22 cellular contexts compared by ENCODE assay signal in the genomic region with DNA sequence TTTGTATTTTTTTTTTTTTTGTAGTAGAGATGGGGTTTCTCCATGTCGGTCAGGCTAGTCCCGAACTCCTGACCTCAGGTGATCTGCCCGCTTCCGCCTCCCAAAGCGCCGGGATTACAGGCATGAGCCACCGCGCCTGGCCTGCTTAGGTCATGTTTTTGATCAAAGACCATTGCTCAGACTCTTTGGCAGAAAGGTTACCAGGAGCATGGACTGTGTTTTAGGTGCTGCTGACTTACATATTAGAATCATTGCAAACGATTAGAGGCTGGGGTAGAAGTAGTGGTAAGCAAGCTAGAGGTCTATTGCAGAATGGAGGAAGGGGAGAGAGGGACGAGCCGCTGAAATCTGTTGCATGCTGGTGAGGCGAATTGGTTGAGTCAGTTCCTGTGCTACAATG.
"Had no signal": no experiment of that assay in that cellular context is flagged by ENCODE, and none has a peak within 500 bp of the region (broad histone marks: within the 10 kb centered on the region; RNA-seq: fewer than 3 reads in every experiment).

No MANE protein-coding gene starts in this region.

- H3K27me3 Mint-ChIP-seq: activated naive CD8-positive, alpha-beta T cell; activated T-cell treated with anti-CD3 and anti-CD28 coated beads, Interleukin-2, amount 50 U/mL, for 24 hours; activated T-helper 17 cell treated with anti-CD3 and anti-CD28 coated beads, Interleukin-2, amount 50 U/mL, for 72 hours; central memory CD8-positive, alpha-beta T cell; naive thymus-derived CD4-positive, alpha-beta T cell; T-cell had no signal

- H3K27ac Mint-ChIP-seq: activated naive CD8-positive, alpha-beta T cell; activated T-cell treated with anti-CD3 and anti-CD28 coated beads, Interleukin-2, amount 50 U/mL, for 24 hours; activated T-helper 17 cell treated with anti-CD3 and anti-CD28 coated beads, Interleukin-2, amount 50 U/mL, for 72 hours; T-cell; T-helper 2 cell treated with Interferon-gamma antibody and Interleukin-4, amounts not matched to agents 5 μg/mL and 100 μg/mL, for 36 hours had no signal

- H3K4me3 ChIP-seq: adrenal gland, ascending aorta, lower lobe of right lung, psoas muscle, vagina had no signal

- H3K9me3 ChIP-seq: adrenal gland, ascending aorta, lower lobe of right lung, psoas muscle, vagina had no signal

- H3K4me1 Mint-ChIP-seq: central memory CD8-positive, alpha-beta T cell; neural crest cell; T-cell had no signal

- DNase-seq: activated CD4-positive, alpha-beta T cell treated with anti-CD3 and anti-CD28 coated beads, Interleukin-2, amount 50 U/mL, for 4 hours; activated CD8-positive, alpha-beta memory T cell treated with anti-CD3 and anti-CD28 coated beads for 24 hours; activated CD8-positive, alpha-beta memory T cell treated with anti-CD3 and anti-CD28 coated beads, Interleukin-2, amount 50 U/mL, for 4 hours; activated T-cell treated with anti-CD3 and anti-CD28 coated beads, Interleukin-2, amount 50 U/mL, for 24 hours; adrenal gland; brain microvascular endothelial cell; foreskin fibroblast; kidney; lower lobe of right lung; naive thymus-derived CD4-positive, alpha-beta T cell; psoas muscle; right cardiac atrium; stimulated activated CD4-positive, alpha-beta T cell treated with anti-CD3 and anti-CD28 coated beads, Interleukin-12 subunit alpha, Interleukin-12 subunit beta, amount 100 ng/mL, for 4 hours; T-cell; WERI-Rb-1 had no signal

- ATAC-seq: activated T-helper 17 cell treated with anti-CD3 and anti-CD28 coated beads, Interleukin-2, amount 50 U/mL, for 72 hours; lower lobe of right lung; naive thymus-derived CD4-positive, alpha-beta T cell; psoas muscle; right cardiac atrium; T-cell had no signal

- H3K9me3 Mint-ChIP-seq: activated T-cell treated with anti-CD3 and anti-CD28 coated beads, Interleukin-2, amount 50 U/mL, for 24 hours; activated T-helper 17 cell treated with anti-CD3 and anti-CD28 coated beads, Interleukin-2, amount 50 U/mL, for 72 hours; central memory CD8-positive, alpha-beta T cell; neural crest cell; T-cell; T-helper 2 cell treated with Interferon-gamma antibody and Interleukin-4, amounts not matched to agents 5 μg/mL and 100 μg/mL, for 36 hours had no signal

- H3K27me3 ChIP-seq: adrenal gland, ascending aorta, brain microvascular endothelial cell, vagina had no signal

- H3K4me3 Mint-ChIP-seq: activated naive CD8-positive, alpha-beta T cell; activated T-cell treated with anti-CD3 and anti-CD28 coated beads, Interleukin-2, amount 50 U/mL, for 24 hours; activated T-helper 17 cell treated with anti-CD3 and anti-CD28 coated beads, Interleukin-2, amount 50 U/mL, for 72 hours; central memory CD8-positive, alpha-beta T cell; naive thymus-derived CD4-positive, alpha-beta T cell; neural crest cell; T-cell; T-helper 2 cell treated with Interferon-gamma antibody and Interleukin-4, amounts not matched to agents 5 μg/mL and 100 μg/mL, for 36 hours had no signal

- H3K27ac ChIP-seq: adrenal gland, ascending aorta, brain microvascular endothelial cell, lower lobe of right lung, psoas muscle, vagina, WERI-Rb-1 had no signal

- H3K4me1 ChIP-seq: adrenal gland, ascending aorta, lower lobe of right lung, psoas muscle, vagina had no signal
